Comparison of ENCODE assay signal across 8 cellular contexts in genomic region chr16:66408181-66409048, GRCh38. TPM values are rescaled to one million over a fixed set of nuclear protein-coding genes. Genes with fewer than 3 reads are reported as not detected.
A peak's percentile ranks its signal among the peaks of the same experiment; 100 is the strongest.
DNase-seq lines count a peak whose midpoint lies in the region; ATAC-seq and TF ChIP-seq lines count a peak whose summit lies in the region.

No MANE protein-coding gene starts in this region.

- ATAC-seq in CD8-positive, alpha-beta T cell, result peak; percentile 61
- ATAC-seq in gastroesophageal sphincter (peak; percentile 13), GM19328 (IDR thresholded peaks at IDR 0.05; ENCODE audit: unreplicated experiment) (no peak), HG03095 (IDR thresholded peaks at IDR 0.05; ENCODE audit: unreplicated experiment) (no peak)

- H3K9me3 Mint-ChIP-seq in CD8-positive, alpha-beta T cell, result peaks cover 13% of the 10 kb centered on the region

- H3K36me3 ChIP-seq in CD8-positive, alpha-beta T cell (ENCODE audit: insufficient read depth, low read length), result no peaks in the 10 kb centered on the region
- H3K36me3 ChIP-seq in gastroesophageal sphincter, result no peaks in the 10 kb centered on the region

- TF ChIP-seq POLR2A in gastroesophageal sphincter (IDR thresholded peaks at IDR 0.05), result no peak

- CTCF ChIA-PET in CD8-positive, alpha-beta T cell (lab: Charles Lee), result interaction anchor here (0.7 to 8.2 kb wide), 8 partner anchors 66 to 460 kb away, joined by 3 to 125 read pairs (median 17); no protein-coding TSS in a partner anchor

- H3K36me3 Mint-ChIP-seq in CD8-positive, alpha-beta T cell, result peaks cover 22% of the 10 kb centered on the region

- no peaks in the 10 kb centered on the region for H3K27me3 ChIP-seq in CD8-positive, alpha-beta T cell (ENCODE audit: insufficient read depth, low read length)
- H3K27me3 ChIP-seq in gastroesophageal sphincter, result no peaks in the 10 kb centered on the region

- peak overlapping the region; percentile 44 for H3K4me3 ChIP-seq in CD8-positive, alpha-beta T cell (ENCODE audit: low read depth, low read length)
- H3K4me3 ChIP-seq in gastroesophageal sphincter, result no peak overlapping the region
- H3K4me3 ChIP-seq in skeletal muscle cell (ENCODE audit: low read depth, low read length), result peak overlapping the region; percentile 25

- peaks cover 5% of the 10 kb centered on the region for H3K27me3 Mint-ChIP-seq in CD8-positive, alpha-beta T cell (ENCODE audit: low read depth)

- peak overlapping the region; percentile 89 for H3K4me3 Mint-ChIP-seq in CD8-positive, alpha-beta T cell

- peaks cover 26% of the 10 kb centered on the region for H3K4me1 Mint-ChIP-seq in CD8-positive, alpha-beta T cell (ENCODE audit: low read depth)

- peak overlapping the region; percentile 22 for H3K27ac ChIP-seq in CD8-positive, alpha-beta T cell (ENCODE audit: low read depth, low read length)
- H3K27ac ChIP-seq in gastroesophageal sphincter, result peak overlapping the region in 1 of 4 donors; percentile 14

- 46 to 74% methylated on average over 5 of the region's 5 CpGs for WGBS in gastroesophageal sphincter (ENCODE audit: low coverage in 1 of 2), 2 donors

- DNase-seq in CD8-positive, alpha-beta T cell, result peak in 3 of 7 experiments; percentile 18 to 61 (median 23)
- DNase-seq in Kasumi-1 (lab: John Stamatoyannopoulos, UW) (peak; percentile 62 to 79), skeletal muscle cell (ENCODE audit: low read depth) (peak; percentile 52), SK-N-DZ (ENCODE audit: low spot score) (no peak)
- DNase-seq in activated CD8-positive, alpha-beta memory T cell treated with anti-CD3 and anti-CD28 coated beads, Interleukin-2, amount 50 U/mL, for 48 hours, result peak; percentile 61

- intact Hi-C loops in CD8-positive, alpha-beta T cell (cut with DNase I, micrococcal nuclease), result loop anchor here (1.0 to 5.0 kb wide), 2 partner anchors 288 to 319 kb away; partner anchors contain the start of gene CMTM4 (in 1 of the 2)

- no peaks in the 10 kb centered on the region for H3K9me3 ChIP-seq in CD8-positive, alpha-beta T cell (ENCODE audit: low read length)
- H3K9me3 ChIP-seq in gastroesophageal sphincter, result peaks cover 0 to 6% (median 0%) of the 10 kb centered on the region in 3 donors

- no peak for TF ChIP-seq EP300 in gastroesophageal sphincter (IDR thresholded peaks at IDR 0.05)

- TF ChIP-seq CTCF in CD8-positive, alpha-beta T cell (IDR thresholded peaks at IDR 0.05), result no peak
- TF ChIP-seq CTCF in gastroesophageal sphincter (IDR thresholded peaks at IDR 0.05), result no peak

- H3K4me1 ChIP-seq in CD8-positive, alpha-beta T cell (ENCODE audit: insufficient read depth, low read length), result peaks cover 21% of the 10 kb centered on the region
- H3K4me1 ChIP-seq in gastroesophageal sphincter, result peaks cover 0 to 13% (median 0%) of the 10 kb centered on the region in 3 donors

- H3K27ac Mint-ChIP-seq in CD8-positive, alpha-beta T cell, result peak overlapping the region; percentile 95

- POLR2A ChIA-PET in CD8-positive, alpha-beta T cell (lab: Charles Lee), result interaction anchor here (0.6 to 2.4 kb wide), 6 partner anchors 65 to 196 kb away, joined by 3 to 8 read pairs (median 4); partner anchors contain the start of gene CMTM3

RNA-seq across cellular contexts. Expression of gene BEAN1, which starts 18.7 kb away (rescaled TPM):
- total RNA-seq in CD8-positive, alpha-beta T cell, result not detected
- total RNA-seq in gastroesophageal sphincter, result 1 to 10 TPM in 1 of 4 donors, under 1 TPM in 2, not detected in 1; 0.47 to 1.0 (median 0.54) TPM
- polyA plus RNA-seq in SK-N-DZ (2014; cell fraction: cytosol; rRNA removed), result not detected in 2 replicates
- polyA plus RNA-seq in SK-N-DZ (2014; cell fraction: nucleus; rRNA removed), result not detected in 2 replicates

RNA-seq across cellular contexts. Expression of gene CDH5, which starts 41.9 kb away (rescaled TPM):
- total RNA-seq in CD8-positive, alpha-beta T cell, result not detected
- total RNA-seq in gastroesophageal sphincter, result 10 to 100 TPM; 16.2 to 50.1 (median 38.5) TPM
- polyA plus RNA-seq in SK-N-DZ (2014; cell fraction: cytosol; rRNA removed), result not detected in 2 replicates
- not detected in 2 replicates for polyA plus RNA-seq in SK-N-DZ (2014; cell fraction: nucleus; rRNA removed)

Comparison
In these comparisons a context has a peak if more than half of its experiments do, and no peak if none do; other contexts are left out.
1. ATAC-seq: peak in CD8-positive, alpha-beta T cell (single experiment) and gastroesophageal sphincter (single experiment); none in GM19328 (single experiment) and HG03095 (single experiment).
2. H3K4me3 ChIP-seq: peak in CD8-positive, alpha-beta T cell (single experiment) and skeletal muscle cell (single experiment); none in gastroesophageal sphincter (0 of 2).
3. RNA of gene CDH5, which starts 41.9 kb away (total RNA-seq): 16.2 to 50.1 TPM in gastroesophageal sphincter; not detected in CD8-positive, alpha-beta T cell; every median in the first group is over 10 times any median in the second.